Comparison of ENCODE assay signal across 11 cellular contexts in the genomic region with DNA sequence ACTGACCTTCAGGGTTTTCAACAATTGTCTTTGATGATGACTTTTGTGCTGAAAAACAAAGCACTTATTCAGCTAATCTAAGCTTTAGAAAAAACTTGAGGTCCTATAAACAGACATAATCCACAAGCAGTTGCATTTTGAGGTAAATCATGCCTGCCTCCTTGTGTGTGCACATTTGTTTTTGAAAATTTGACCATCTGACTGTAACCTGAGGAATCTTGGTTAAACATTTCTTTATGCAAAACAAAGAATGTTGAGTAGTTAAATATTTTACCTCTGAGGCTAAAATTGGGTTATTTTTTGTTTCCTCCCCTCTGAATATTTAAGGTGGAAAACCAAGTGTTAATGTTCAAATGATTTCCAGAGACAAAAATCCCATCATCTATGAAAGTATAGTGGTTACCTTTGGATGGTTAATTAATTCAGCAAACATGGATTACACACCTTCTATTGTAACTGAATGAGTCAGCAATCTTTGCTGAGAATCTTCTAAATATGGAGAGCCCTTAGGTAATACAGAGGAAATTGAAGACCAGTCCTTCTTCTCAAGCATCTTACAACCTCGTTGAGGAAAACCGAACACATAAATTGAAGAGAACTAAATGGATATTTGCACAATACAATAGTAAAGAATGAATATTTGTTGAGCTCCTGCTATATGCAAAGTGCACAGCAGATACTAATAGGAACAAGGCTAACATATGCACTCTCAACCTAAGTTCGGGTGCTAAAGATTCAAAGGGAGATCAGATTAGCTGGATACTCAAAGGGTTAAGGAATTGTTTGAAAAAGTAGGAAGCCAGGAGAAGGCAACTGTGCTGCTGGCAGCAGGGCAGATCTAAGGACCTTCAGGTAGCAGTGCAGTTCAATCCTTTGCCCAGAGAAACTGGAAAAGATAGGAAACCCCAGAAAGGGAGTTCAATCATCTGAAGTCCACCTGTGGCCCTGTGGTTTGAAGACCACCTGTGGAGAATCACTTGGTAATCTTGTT.
DNase-seq lines count a peak whose midpoint lies in the region; ATAC-seq, FAIRE-seq and TF ChIP-seq lines count a peak whose summit lies in the region.
"Had no signal": no experiment of that assay in that cellular context is flagged by ENCODE, and none has a peak within 500 bp of the region (broad histone marks: within the 10 kb centered on the region; RNA-seq: fewer than 3 reads in every experiment).

No MANE protein-coding gene starts in this region.

- FAIRE-seq in endothelial cell of umbilical vein (lab: Jason Lieb, UNC), result no peak

- H3K4me1 ChIP-seq in endothelial cell of umbilical vein (ENCODE audit: control insufficient read depth, extremely low read depth, insufficient read depth, low read length), result peaks cover 34% of the 10 kb centered on the region
- no peaks in the 10 kb centered on the region for H3K4me1 ChIP-seq in left lung

- POLR2A ChIA-PET in endothelial cell of umbilical vein (lab: Charles Lee), result no interaction called here

- CTCF ChIA-PET in endothelial cell of umbilical vein (lab: Charles Lee), result interaction anchor here (0.9 to 1.2 kb wide), 2 partner anchors 115 to 507 kb away, joined by 3 read pairs; no protein-coding TSS in a partner anchor

- no peaks in the 10 kb centered on the region for H3K9me1 ChIP-seq in endothelial cell of umbilical vein (replicated peaks; ENCODE audit: control insufficient read depth, extremely low read depth, insufficient read depth, low read length)

- H3K4me3 ChIP-seq in endothelial cell of umbilical vein (replicated peaks in 1 of 3; ENCODE audit: insufficient read depth in 1 of 3, low read depth in 1 of 3, low read length in 3 of 3), result no peak overlapping the region
- H3K4me3 ChIP-seq in left lung, result no peak overlapping the region
- H3K4me3 ChIP-seq in brain microvascular endothelial cell (ENCODE audit: low read depth, low read length), result no peak overlapping the region

- no peak for TF ChIP-seq CTCF in endothelial cell of umbilical vein (IDR thresholded peaks at IDR 0.05; ENCODE audit: extremely low read depth in 1 of 2, insufficient read depth in 1 of 2, low read depth in 1 of 2, low read length in 2 of 2)
- no peak for TF ChIP-seq CTCF in left lung (IDR thresholded peaks at IDR 0.05)
- TF ChIP-seq CTCF in brain microvascular endothelial cell (IDR thresholded peaks at IDR 0.05; ENCODE audit: low read depth, low read length, missing control alignments), result no peak

- in situ Hi-C loops in brain microvascular endothelial cell (cut with HindIII; ENCODE audit: low pct_ligation_motif_present, low sequenced_read_pairs), result no loop called here

- H3K27me3 ChIP-seq in endothelial cell of umbilical vein (ENCODE audit: control insufficient read depth in 2 of 2, insufficient read depth in 2 of 2, low read length in 2 of 2) (no peaks in the 10 kb centered on the region), left lung (no peaks in the 10 kb centered on the region), brain microvascular endothelial cell (replicated peaks) (no peaks in the 10 kb centered on the region)

- H3K27ac ChIP-seq in endothelial cell of umbilical vein (ENCODE audit: insufficient read depth, low read depth, low read length) (peak overlapping the region; percentile 7), left lung (no peak overlapping the region), brain microvascular endothelial cell (no peak overlapping the region)

- no peaks in the 10 kb centered on the region for H4K20me1 ChIP-seq in endothelial cell of umbilical vein (replicated peaks; ENCODE audit: control insufficient read depth, extremely low read depth, insufficient read depth, low read length)

- BruUV-seq in endothelial cell of umbilical vein (replicated peaks; lab: Mats Ljungman, UMichigan), result no TSS peak

- peak; percentile 69 for DNase-seq in DMS53 treated with DMSO at 0.1 percent for 48 hours (lab: John Stamatoyannopoulos, UW; ENCODE audit: unreplicated experiment)
- peak; percentile 24 for DNase-seq in M059J (ENCODE audit: low read depth)
- DNase-seq in endothelial cell of umbilical vein (ENCODE audit: low read depth, low spot score), result no peak
- no peak for DNase-seq in left lung
- DNase-seq in brain microvascular endothelial cell, result no peak
- no peak for DNase-seq in activated CD8-positive, alpha-beta memory T cell treated with anti-CD3 and anti-CD28 coated beads, Interleukin-2, amount 50 U/mL, for 4 hours
- DNase-seq: CD8-positive, alpha-beta T cell; DMS 273 treated with DMSO at 0.1 percent for 48 hours; H9; NCI-H446 had no signal

- H3K36me3 ChIP-seq in endothelial cell of umbilical vein (ENCODE audit: control insufficient read depth in 2 of 2, extremely low read depth in 1 of 2, insufficient read depth in 2 of 2, low read length in 2 of 2), result no peaks in the 10 kb centered on the region
- H3K36me3 ChIP-seq in left lung, result no peaks in the 10 kb centered on the region
- no peaks in the 10 kb centered on the region for H3K36me3 ChIP-seq in brain microvascular endothelial cell (replicated peaks)

- intact Hi-C loops in endothelial cell of umbilical vein (cut with micrococcal nuclease) (loop anchor here (2.0 kb wide), 2 partner anchors 39 to 299 kb away; no protein-coding TSS in a partner anchor), left lung (cut with DNase I) (no loop called here)

- H3K9ac ChIP-seq in endothelial cell of umbilical vein (replicated peaks; ENCODE audit: extremely low read depth, insufficient read depth, low read length), result no peak overlapping the region

- H3K9me3 ChIP-seq in endothelial cell of umbilical vein (replicated peaks; ENCODE audit: control insufficient read depth, insufficient read depth, low read length), result no peaks in the 10 kb centered on the region
- H3K9me3 ChIP-seq in left lung, result peaks cover 0 to 26% of the 10 kb centered on the region in 2 donors

- H3K79me2 ChIP-seq in endothelial cell of umbilical vein (ENCODE audit: control insufficient read depth, insufficient read depth, low read length), result no peaks in the 10 kb centered on the region

- dilution Hi-C loops in endothelial cell of umbilical vein (cut with MboI; ENCODE audit: extremely low pct_ligation_motif_present, low sequenced_read_pairs), result no loop called here

- H2AFZ ChIP-seq in endothelial cell of umbilical vein (ENCODE audit: low read depth, low read length), result no peak overlapping the region

- ATAC-seq in left lung, result peak; percentile 45
- no peak for ATAC-seq in HG02678 (IDR thresholded peaks at IDR 0.05; ENCODE audit: unreplicated experiment)
- ATAC-seq: CD8-positive, alpha-beta T cell had no signal

- no peak overlapping the region for H3K4me2 ChIP-seq in endothelial cell of umbilical vein (ENCODE audit: insufficient read depth, low read length)

- no peak for TF ChIP-seq POLR2A in endothelial cell of umbilical vein (IDR thresholded peaks at IDR 0.05; ENCODE audit: low read depth, low read length)

TF ChIP-seq in endothelial cell of umbilical vein, 7 proteins besides CTCF, POLR2A, EP300 and RAD21:
- TF ChIP-seq POLR2AphosphoS5 (IDR thresholded peaks at IDR 0.05; ENCODE audit: insufficient read depth, low read depth, low read length), result no peak
- TF ChIP-seq FOS (IDR thresholded peaks at IDR 0.05; ENCODE audit: borderline replicate concordance, insufficient read depth, low read length), result peak; percentile 4
- TF ChIP-seq MYC (IDR thresholded peaks at IDR 0.05; ENCODE audit: low read depth, low read length), result no peak

Comparison
In these comparisons a context has a peak if more than half of its experiments do, and no peak if none do; other contexts are left out.
1. DNase-seq: peak in DMS53 treated with DMSO at 0.1 percent for 48 hours (single experiment) and M059J (single experiment); none in endothelial cell of umbilical vein (single experiment), left lung (0 of 2), brain microvascular endothelial cell (single experiment) and activated CD8-positive, alpha-beta memory T cell treated with anti-CD3 and anti-CD28 coated beads, Interleukin-2, amount 50 U/mL, for 4 hours (single experiment).